10 cellular contexts compared by ENCODE assay signal in genomic region chr1:109748311-109748710, GRCh38. TPM values are rescaled to one million over a fixed set of nuclear protein-coding genes. Genes with fewer than 3 reads are reported as not detected.
"Had no signal": no experiment of that assay in that cellular context is flagged by ENCODE, and none has a peak within 500 bp of the region (broad histone marks: within the 10 kb centered on the region; RNA-seq: fewer than 3 reads in every experiment).

No MANE protein-coding gene starts in this region.

RNA-seq across cellular contexts. Expression of gene GSTM3, which starts 7.5 kb away (rescaled TPM):
- total RNA-seq: OCI-LY7 had no signal

RNA-seq across cellular contexts. Expression of gene EPS8L3, which starts 15.4 kb away (rescaled TPM):
- total RNA-seq: OCI-LY7, PC-3, Right ventricle myocardium inferior, Right ventricle myocardium superior, RPMI7951, SJCRH30, SJSA1, SK-MEL-5 had no signal
- polyA plus RNA-seq: SK-N-SH had no signal

RNA-seq across cellular contexts. Expression of gene GSTM5, which starts 36.3 kb away (rescaled TPM):
- total RNA-seq: OCI-LY7, PC-3, PC-9, SJSA1, SK-MEL-5 had no signal
- polyA plus RNA-seq: SK-N-SH had no signal
